ENCODE assay signal across 1 cellular context in the genomic region with DNA sequence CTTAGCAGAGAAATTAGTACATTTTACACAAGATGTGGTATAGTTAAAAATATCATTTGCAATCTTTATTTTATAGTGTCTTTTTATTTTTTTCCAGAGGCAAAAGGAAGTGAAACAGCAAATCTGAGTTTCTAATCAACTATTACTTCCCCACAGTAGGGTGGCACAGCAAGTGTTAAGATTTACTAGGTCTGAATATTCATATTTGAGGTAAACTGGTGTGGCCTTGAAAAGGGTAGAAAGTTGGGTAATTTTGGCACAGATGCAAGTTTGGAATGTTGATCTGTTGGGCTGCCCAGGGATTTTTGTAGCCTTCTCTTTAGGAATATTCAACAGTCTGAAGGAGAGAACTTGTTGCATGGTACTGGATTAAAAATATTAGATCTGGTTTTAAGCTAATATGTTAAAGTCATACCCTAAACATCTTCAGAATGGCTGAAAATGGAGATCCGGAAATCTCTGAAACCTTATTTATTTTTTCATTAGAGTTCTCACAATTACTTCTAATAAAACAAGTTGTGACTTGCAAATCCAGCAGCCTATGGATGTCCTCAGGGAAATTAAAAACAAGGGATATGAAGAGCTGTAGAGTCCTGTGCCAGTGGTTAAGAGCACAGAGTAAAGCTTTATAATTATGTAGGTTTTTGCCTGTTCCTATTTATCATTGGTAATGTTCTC.
TF ChIP-seq lines count a peak whose summit lies in the region.

No MANE protein-coding gene starts in this region.

TF ChIP-seq in GM23338, 12 proteins besides CTCF, POLR2A, EP300 and RAD21 (continued from another document):
- TF ChIP-seq, protein P1, sequence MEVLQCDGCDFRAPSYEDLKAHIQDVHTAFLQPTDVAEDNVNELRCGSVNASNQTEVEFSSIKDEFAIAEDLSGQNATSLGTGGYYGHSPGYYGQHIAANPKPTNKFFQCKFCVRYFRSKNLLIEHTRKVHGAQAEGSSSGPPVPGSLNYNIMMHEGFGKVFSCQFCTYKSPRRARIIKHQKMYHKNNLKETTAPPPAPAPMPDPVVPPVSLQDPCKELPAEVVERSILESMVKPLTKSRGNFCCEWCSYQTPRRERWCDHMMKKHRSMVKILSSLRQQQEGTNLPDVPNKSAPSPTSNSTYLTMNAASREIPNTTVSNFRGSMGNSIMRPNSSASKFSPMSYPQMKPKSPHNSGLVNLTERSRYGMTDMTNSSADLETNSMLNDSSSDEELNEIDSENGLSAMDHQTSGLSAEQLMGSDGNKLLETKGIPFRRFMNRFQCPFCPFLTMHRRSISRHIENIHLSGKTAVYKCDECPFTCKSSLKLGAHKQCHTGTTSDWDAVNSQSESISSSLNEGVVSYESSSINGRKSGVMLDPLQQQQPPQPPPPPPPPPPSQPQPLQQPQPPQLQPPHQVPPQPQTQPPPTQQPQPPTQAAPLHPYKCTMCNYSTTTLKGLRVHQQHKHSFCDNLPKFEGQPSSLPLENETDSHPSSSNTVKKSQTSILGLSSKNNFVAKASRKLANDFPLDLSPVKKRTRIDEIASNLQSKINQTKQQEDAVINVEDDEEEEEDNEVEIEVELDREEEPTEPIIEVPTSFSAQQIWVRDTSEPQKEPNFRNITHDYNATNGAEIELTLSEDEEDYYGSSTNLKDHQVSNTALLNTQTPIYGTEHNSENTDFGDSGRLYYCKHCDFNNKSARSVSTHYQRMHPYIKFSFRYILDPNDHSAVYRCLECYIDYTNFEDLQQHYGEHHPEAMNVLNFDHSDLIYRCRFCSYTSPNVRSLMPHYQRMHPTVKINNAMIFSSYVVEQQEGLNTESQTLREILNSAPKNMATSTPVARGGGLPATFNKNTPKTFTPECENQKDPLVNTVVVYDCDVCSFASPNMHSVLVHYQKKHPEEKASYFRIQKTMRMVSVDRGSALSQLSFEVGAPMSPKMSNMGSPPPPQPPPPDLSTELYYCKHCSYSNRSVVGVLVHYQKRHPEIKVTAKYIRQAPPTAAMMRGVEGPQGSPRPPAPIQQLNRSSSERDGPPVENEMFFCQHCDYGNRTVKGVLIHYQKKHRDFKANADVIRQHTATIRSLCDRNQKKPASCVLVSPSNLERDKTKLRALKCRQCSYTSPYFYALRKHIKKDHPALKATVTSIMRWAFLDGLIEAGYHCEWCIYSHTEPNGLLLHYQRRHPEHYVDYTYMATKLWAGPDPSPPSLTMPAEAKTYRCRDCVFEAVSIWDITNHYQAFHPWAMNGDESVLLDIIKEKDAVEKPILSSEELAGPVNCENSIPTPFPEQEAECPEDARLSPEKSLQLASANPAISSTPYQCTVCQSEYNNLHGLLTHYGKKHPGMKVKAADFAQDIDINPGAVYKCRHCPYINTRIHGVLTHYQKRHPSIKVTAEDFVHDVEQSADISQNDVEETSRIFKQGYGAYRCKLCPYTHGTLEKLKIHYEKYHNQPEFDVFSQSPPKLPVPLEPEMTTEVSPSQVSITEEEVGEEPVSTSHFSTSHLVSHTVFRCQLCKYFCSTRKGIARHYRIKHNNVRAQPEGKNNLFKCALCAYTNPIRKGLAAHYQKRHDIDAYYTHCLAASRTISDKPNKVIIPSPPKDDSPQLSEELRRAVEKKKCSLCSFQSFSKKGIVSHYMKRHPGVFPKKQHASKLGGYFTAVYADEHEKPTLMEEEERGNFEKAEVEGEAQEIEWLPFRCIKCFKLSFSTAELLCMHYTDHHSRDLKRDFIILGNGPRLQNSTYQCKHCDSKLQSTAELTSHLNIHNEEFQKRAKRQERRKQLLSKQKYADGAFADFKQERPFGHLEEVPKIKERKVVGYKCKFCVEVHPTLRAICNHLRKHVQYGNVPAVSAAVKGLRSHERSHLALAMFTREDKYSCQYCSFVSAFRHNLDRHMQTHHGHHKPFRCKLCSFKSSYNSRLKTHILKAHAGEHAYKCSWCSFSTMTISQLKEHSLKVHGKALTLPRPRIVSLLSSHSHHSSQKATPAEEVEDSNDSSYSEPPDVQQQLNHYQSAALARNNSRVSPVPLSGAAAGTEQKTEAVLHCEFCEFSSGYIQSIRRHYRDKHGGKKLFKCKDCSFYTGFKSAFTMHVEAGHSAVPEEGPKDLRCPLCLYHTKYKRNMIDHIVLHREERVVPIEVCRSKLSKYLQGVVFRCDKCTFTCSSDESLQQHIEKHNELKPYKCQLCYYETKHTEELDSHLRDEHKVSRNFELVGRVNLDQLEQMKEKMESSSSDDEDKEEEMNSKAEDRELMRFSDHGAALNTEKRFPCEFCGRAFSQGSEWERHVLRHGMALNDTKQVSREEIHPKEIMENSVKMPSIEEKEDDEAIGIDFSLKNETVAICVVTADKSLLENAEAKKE (CRISPR knock-in tag; IDR thresholded peaks at IDR 0.05): no peak
- no peak for TF ChIP-seq ZNF331 (CRISPR knock-in tag; IDR thresholded peaks at IDR 0.05; ENCODE audit: low read depth)
TF ChIP-seq in GM23338: peak in this region for 0.
